ENCODE assay signal across 23 cellular contexts in genomic region chr1:165161130-165161529, GRCh38.
"Had no signal": no experiment of that assay in that cellular context is flagged by ENCODE, and none has a peak within 500 bp of the region (broad histone marks: within the 10 kb centered on the region; RNA-seq: fewer than 3 reads in every experiment).

No MANE protein-coding gene starts in this region.

- H3K4me2 ChIP-seq: neural progenitor cell had no signal

- H3K36me3 ChIP-seq: heart left ventricle, neural progenitor cell, ovary, tibial nerve, vagina had no signal

- DNase-seq: activated B cell treated with CpG ODN at 0.5 μM for 24 hours; activated CD4-positive, alpha-beta T cell treated with anti-CD3 and anti-CD28 coated beads for 48 hours; activated CD8-positive, alpha-beta T cell treated with anti-CD3 and anti-CD28 coated beads for 36 hours; activated effector memory CD4-positive, alpha-beta T cell treated with anti-CD3 and anti-CD28 coated beads, Interleukin-2, amount 50 U/mL, for 16 hours; activated T-cell treated with anti-CD3 and anti-CD28 coated beads, Interleukin-2, amount 50 U/mL, for 48 hours; cerebellar nuclear complex; effector memory CD4-positive, alpha-beta T cell; foreskin melanocyte; heart left ventricle; immature natural killer cell; left colon; naive B cell; ovary; small intestine; stimulated activated CD4-positive, alpha-beta T cell treated with anti-CD3 and anti-CD28 coated beads, Interleukin-4, amount 100 ng/mL, for 24 hours; stimulated activated naive CD4-positive, alpha-beta T cell; T-helper 2 cell had no signal

- H3K9ac ChIP-seq: neural progenitor cell had no signal

- H3K4me1 ChIP-seq: heart left ventricle, vagina had no signal

- H3K27ac ChIP-seq: heart left ventricle, neural progenitor cell, ovary, tibial nerve, vagina had no signal

- FAIRE-seq: small intestine, TTC549 had no signal

- ATAC-seq: activated CD8-positive, alpha-beta T cell treated with anti-CD3 and anti-CD28 coated beads for 36 hours; activated naive CD4-positive, alpha-beta T cell treated with anti-CD3 and anti-CD28 coated beads, Interleukin-2, amount 50 U/mL, for 72 hours; heart left ventricle; left colon had no signal

- H3K4me3 ChIP-seq: heart left ventricle, lung, neural progenitor cell, ovary, tibial nerve, vagina had no signal

- H2AFZ ChIP-seq: neural progenitor cell had no signal

- H3K9me3 ChIP-seq: ovary, vagina had no signal

- H3K27me3 ChIP-seq: ovary, tibial nerve, vagina had no signal
